Comparison of ENCODE assay signal across 18 cellular contexts in the genomic region with DNA sequence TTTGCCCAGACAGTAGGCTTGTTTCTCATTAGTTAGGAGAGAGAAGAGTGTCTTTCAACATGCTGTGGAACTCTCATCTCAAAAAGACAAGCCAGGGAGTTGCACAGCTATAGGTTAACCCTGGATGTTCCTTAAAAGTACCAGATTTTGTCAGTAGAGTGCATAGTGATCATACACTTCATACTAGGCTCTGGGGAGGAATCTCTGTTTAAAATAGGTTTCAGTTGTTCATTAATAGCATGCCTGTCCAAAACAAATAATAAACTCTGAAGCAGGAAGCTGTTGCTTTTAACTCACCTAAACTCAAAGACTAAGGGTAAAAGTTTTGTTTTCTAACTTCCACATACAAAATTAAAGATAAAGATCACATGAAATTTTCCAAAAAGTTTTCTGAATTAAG.
A peak's percentile ranks its signal among the peaks of the same experiment; 100 is the strongest.
DNase-seq lines count a peak whose midpoint lies in the region; ATAC-seq and TF ChIP-seq lines count a peak whose summit lies in the region.
"Had no signal": no experiment of that assay in that cellular context is flagged by ENCODE, and none has a peak within 500 bp of the region (broad histone marks: within the 10 kb centered on the region; RNA-seq: fewer than 3 reads in every experiment).

No MANE protein-coding gene starts in this region.

- no peak overlapping the region for H2BK5ac ChIP-seq in neuronal stem cell (ENCODE audit: low read length)

- H2BK12ac ChIP-seq in neuronal stem cell (ENCODE audit: low read length): no peak overlapping the region

- H3K23ac ChIP-seq in neuronal stem cell (ENCODE audit: low read depth, low read length, poor library complexity): no peak overlapping the region

- H3K27ac ChIP-seq in PC-3 (ENCODE audit: low read length) (no peak overlapping the region), foreskin keratinocyte (no peak overlapping the region), neuronal stem cell (replicated peaks; ENCODE audit: low read length) (no peak overlapping the region)
- H3K27ac ChIP-seq: BLaER1, C4-2B, GM23248 had no signal

- DNase-seq in NCI-H128 (lab: John Stamatoyannopoulos, UW; ENCODE audit: unreplicated experiment) (peak; percentile 0), PC-3 (no peak), foreskin keratinocyte (no peak), neuronal stem cell (ENCODE audit: low spot score) (no peak), foreskin fibroblast (no peak), NK-92 (lab: John Stamatoyannopoulos, UW; ENCODE audit: unreplicated experiment) (no peak)
- DNase-seq: Caco-2; CD4-positive, CD25-positive, alpha-beta regulatory T cell; CD8-positive, alpha-beta T cell; DMS153; DMS79 treated with DMSO at 0.1 percent for 48 hours; GF-D8; GM23248; H9 had no signal

- H3K27me3 ChIP-seq in PC-3 (ENCODE audit: low read length) (no peaks in the 10 kb centered on the region), foreskin keratinocyte (no peaks in the 10 kb centered on the region), neuronal stem cell (ENCODE audit: control insufficient read depth in 3 of 3, insufficient read depth in 3 of 3, low read depth in 1 of 3, low read length in 3 of 3) (no peaks in the 10 kb centered on the region)
- H3K27me3 ChIP-seq: BLaER1 had no signal

- no peaks in the 10 kb centered on the region for H3K9me2 ChIP-seq in PC-3 (replicated peaks; ENCODE audit: low read length)

- no peaks in the 10 kb centered on the region for H4K20me1 ChIP-seq in PC-3 (ENCODE audit: low read length)
- H4K20me1 ChIP-seq: BLaER1 had no signal

- no peak overlapping the region for H4K91ac ChIP-seq in neuronal stem cell (ENCODE audit: low read depth, low read length, poor library complexity)

- ATAC-seq in PC-3: peak; percentile 76
- ATAC-seq in foreskin keratinocyte: no peak
- ATAC-seq in GM19467 (IDR thresholded peaks at IDR 0.05; ENCODE audit: unreplicated experiment): no peak
- ATAC-seq: CD8-positive, alpha-beta T cell; HCT116 had no signal

- no peak overlapping the region for H2BK15ac ChIP-seq in neuronal stem cell (ENCODE audit: low read length)

- H3K14ac ChIP-seq in neuronal stem cell (ENCODE audit: low read length): no peak overlapping the region

- H3K4me2 ChIP-seq in PC-3 (ENCODE audit: low read length) (no peak overlapping the region), neuronal stem cell (ENCODE audit: insufficient read depth, low read length, poor library complexity, severe bottlenecking) (no peak overlapping the region)
- H3K4me2 ChIP-seq: BLaER1 had no signal

- H2BK120ac ChIP-seq in neuronal stem cell (ENCODE audit: low read depth, low read length): no peak overlapping the region

- H3F3A ChIP-seq in PC-3 (ENCODE audit: low read length, unreplicated experiment): no peaks in the 10 kb centered on the region

- H3K4me1 ChIP-seq in PC-3 (ENCODE audit: insufficient read depth, low read length) (no peaks in the 10 kb centered on the region), foreskin keratinocyte (no peaks in the 10 kb centered on the region), neuronal stem cell (ENCODE audit: control insufficient read depth in 2 of 2, insufficient read depth in 1 of 2, low read depth in 1 of 2, low read length in 2 of 2) (no peaks in the 10 kb centered on the region)
- H3K4me1 ChIP-seq: BLaER1, Caco-2 had no signal

- POLR2A ChIA-PET in PC-3 (lab: Charles Lee; ENCODE audit: unreplicated experiment): no interaction called here

- TF ChIP-seq CTCF in PC-3 (conservative IDR thresholded peaks at IDR 0.05; ENCODE audit: low read depth, low read length) (no peak), foreskin keratinocyte (conservative IDR thresholded peaks at IDR 0.05) (peak; percentile 6), foreskin fibroblast (IDR thresholded peaks at IDR 0.05; ENCODE audit: low read depth, low read length) (no peak)

- H3K79me2 ChIP-seq in PC-3 (ENCODE audit: low read length): no peaks in the 10 kb centered on the region

- intact Hi-C loops in PC-3 (cut with micrococcal nuclease): no loop called here

- BruUV-seq in PC-3 (replicated peaks; lab: Mats Ljungman, UMichigan): no TSS peak

- H2AK5ac ChIP-seq in neuronal stem cell (ENCODE audit: low read depth, low read length): no peak overlapping the region

- H3K36me3 ChIP-seq in PC-3 (ENCODE audit: low read depth, low read length) (no peaks in the 10 kb centered on the region), neuronal stem cell (replicated peaks in 1 of 2; ENCODE audit: control insufficient read depth in 2 of 2, insufficient read depth in 2 of 2, low read length in 2 of 2) (no peaks in the 10 kb centered on the region)
- H3K36me3 ChIP-seq: BLaER1 had no signal

- CTCF ChIA-PET in PC-3 (lab: Charles Lee): no interaction called here

- no peak overlapping the region for H4K8ac ChIP-seq in neuronal stem cell (ENCODE audit: low read depth, low read length)

- H3K79me1 ChIP-seq in neuronal stem cell (ENCODE audit: low read depth, low read length): no peaks in the 10 kb centered on the region

- H3K4ac ChIP-seq in neuronal stem cell (ENCODE audit: low read length): no peak overlapping the region

- H3K4me3 ChIP-seq in PC-3 (ENCODE audit: low read length): no peak overlapping the region
- H3K4me3 ChIP-seq in neuronal stem cell (ENCODE audit: low read length in 2 of 2): no peak overlapping the region
- no peak overlapping the region for H3K4me3 ChIP-seq in foreskin fibroblast (ENCODE audit: low read depth in 1 of 2, low read length in 2 of 2)
- H3K4me3 ChIP-seq: BLaER1, GM23248 had no signal

- H3K18ac ChIP-seq in neuronal stem cell (ENCODE audit: low read length): no peak overlapping the region

- H3K9me3 ChIP-seq in PC-3 (ENCODE audit: low read length) (no peaks in the 10 kb centered on the region), neuronal stem cell (replicated peaks in 1 of 2; ENCODE audit: control insufficient read depth in 2 of 2, insufficient read depth in 1 of 2, low read depth in 1 of 2, low read length in 2 of 2) (no peaks in the 10 kb centered on the region)
- H3K9me3 ChIP-seq: BLaER1, Caco-2 had no signal

- H2AFZ ChIP-seq in PC-3 (ENCODE audit: low read length) (no peak overlapping the region), neuronal stem cell (ENCODE audit: low read length) (peak overlapping the region; percentile 33)
- H2AFZ ChIP-seq: GM23248 had no signal

- H3K9ac ChIP-seq in PC-3 (ENCODE audit: low read length): no peak overlapping the region
- H3K9ac ChIP-seq in neuronal stem cell (ENCODE audit: low read depth, low read length, poor library complexity): no peak overlapping the region
- H3K9ac ChIP-seq: BLaER1, GM23248 had no signal
